ENCODE assay signal across 1 cellular context in genomic region chr18:26207937-26208336, GRCh38.
TF ChIP-seq lines count a peak whose summit lies in the region.

No MANE protein-coding gene starts in this region.

TF ChIP-seq in K562, 482 proteins besides CTCF, POLR2A, EP300 and RAD21:
- TF ChIP-seq BRD9 (IDR thresholded peaks at IDR 0.05; ENCODE audit: low read depth, partially characterized antibody): no peak
- TF ChIP-seq NR4A1 (CRISPR knock-in tag; IDR thresholded peaks at IDR 0.05): no peak
- no peak for TF ChIP-seq NR4A1 (tag; IDR thresholded peaks at IDR 0.05)
- no peak for TF ChIP-seq ETS2 (tag; IDR thresholded peaks at IDR 0.05; ENCODE audit: borderline replicate concordance, poor library complexity, severe bottlenecking)
- no peak for TF ChIP-seq SRF (CRISPR knock-in tag; IDR thresholded peaks at IDR 0.05)
- no peak for TF ChIP-seq CEBPZ (IDR thresholded peaks at IDR 0.05; ENCODE audit: borderline replicate concordance, low read depth, low read length)
- TF ChIP-seq CREB1 (IDR thresholded peaks at IDR 0.05): no peak
- TF ChIP-seq CREB1 (CRISPR knock-in tag; IDR thresholded peaks at IDR 0.05): no peak
- TF ChIP-seq XRCC4 (IDR thresholded peaks at IDR 0.05; ENCODE audit: extremely low read depth, insufficient read depth, insufficient read length): no peak
- TF ChIP-seq HNRNPL (IDR thresholded peaks at IDR 0.05; ENCODE audit: low read depth, low read length): no peak
- no peak for TF ChIP-seq SMAD2 (IDR thresholded peaks at IDR 0.05; ENCODE audit: low read depth, low read length)
- no peak for TF ChIP-seq ZNF12 (CRISPR knock-in tag; IDR thresholded peaks at IDR 0.05)
TF ChIP-seq in K562: peak in this region for 0.
